ENCODE assay signal across 8 cellular contexts in the genomic region with DNA sequence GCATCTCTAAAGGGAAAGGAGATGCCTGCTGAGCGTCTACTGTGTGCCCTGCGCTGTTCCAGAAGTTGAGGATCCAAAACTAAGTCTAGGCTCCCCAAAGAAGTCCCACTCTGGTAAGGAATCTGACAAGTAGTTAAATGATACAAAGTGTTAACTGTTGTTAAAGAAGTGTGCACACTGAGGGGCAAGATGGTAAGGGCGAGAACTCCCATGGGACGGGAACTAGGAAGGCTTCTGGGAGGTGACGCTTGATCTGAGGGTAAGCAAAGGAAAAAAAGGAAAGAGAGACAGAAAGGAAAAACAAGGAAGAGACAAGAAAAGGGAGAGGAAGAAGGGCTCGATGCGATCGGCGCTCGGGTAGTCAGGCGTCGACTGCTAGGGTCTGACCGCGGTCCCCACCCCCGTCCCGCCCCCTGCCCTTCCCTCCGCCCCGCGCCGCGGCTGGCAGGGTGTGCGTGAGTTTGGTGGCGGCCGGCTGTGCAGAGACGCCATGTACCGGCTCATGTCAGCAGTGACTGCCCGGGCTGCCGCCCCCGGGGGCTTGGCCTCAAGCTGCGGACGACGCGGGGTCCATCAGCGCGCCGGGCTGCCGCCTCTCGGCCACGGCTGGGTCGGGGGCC. TPM values are rescaled to one million over a fixed set of nuclear protein-coding genes. Genes with fewer than 3 reads are reported as not detected.
DNase-seq lines count a peak whose midpoint lies in the region; FAIRE-seq and TF ChIP-seq lines count a peak whose summit lies in the region.

A gene with protein sequence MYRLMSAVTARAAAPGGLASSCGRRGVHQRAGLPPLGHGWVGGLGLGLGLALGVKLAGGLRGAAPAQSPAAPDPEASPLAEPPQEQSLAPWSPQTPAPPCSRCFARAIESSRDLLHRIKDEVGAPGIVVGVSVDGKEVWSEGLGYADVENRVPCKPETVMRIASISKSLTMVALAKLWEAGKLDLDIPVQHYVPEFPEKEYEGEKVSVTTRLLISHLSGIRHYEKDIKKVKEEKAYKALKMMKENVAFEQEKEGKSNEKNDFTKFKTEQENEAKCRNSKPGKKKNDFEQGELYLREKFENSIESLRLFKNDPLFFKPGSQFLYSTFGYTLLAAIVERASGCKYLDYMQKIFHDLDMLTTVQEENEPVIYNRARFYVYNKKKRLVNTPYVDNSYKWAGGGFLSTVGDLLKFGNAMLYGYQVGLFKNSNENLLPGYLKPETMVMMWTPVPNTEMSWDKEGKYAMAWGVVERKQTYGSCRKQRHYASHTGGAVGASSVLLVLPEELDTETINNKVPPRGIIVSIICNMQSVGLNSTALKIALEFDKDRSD (plus strand): TSS at position 480 of the 620 bp plus-strand sequence. CDS start 11 bp downstream, at position 491.

- H3K9me3 ChIP-seq in Loucy (ENCODE audit: insufficient read depth, low read depth, low read length) (peaks cover 8% of the 10 kb centered on the region; the same call in 1 of the 2 replicates), SK-N-MC (ENCODE audit: low read depth, low read length) (peaks cover 2% of the 10 kb centered on the region; the same call in 1 of the 2 replicates), neuron (ENCODE audit: low read length) (no peaks in the 10 kb centered on the region), subcutaneous abdominal adipose tissue (ENCODE audit: control insufficient read depth in 5 of 5, low read length in 5 of 5) (peaks cover 0 to 4% (median 0%) of the 10 kb centered on the region in 5 donors)

- H2AFZ ChIP-seq in Loucy (ENCODE audit: low read length): peak within 1 kb of the TSS; percentile 99
- H2AFZ ChIP-seq in neuron (ENCODE audit: low read depth, low read length): peak within 1 kb of the TSS; percentile 56

- H3K9ac ChIP-seq in Loucy (ENCODE audit: low read depth, low read length, poor library complexity, severe bottlenecking) (peak within 1 kb of the TSS; percentile 73), SK-N-MC (ENCODE audit: insufficient read length) (peak within 1 kb of the TSS; percentile 74), subcutaneous abdominal adipose tissue (ENCODE audit: low read length in 5 of 5) (peak within 1 kb of the TSS; percentile 50 to 96 (median 93))

- CTCF ChIA-PET in activated naive CD4-positive, alpha-beta T cell treated with anti-CD3 and anti-CD28 coated beads for 36 hours (lab: Charles Lee): no interaction called here

- H3K9me2 ChIP-seq in Loucy (replicated peaks; ENCODE audit: low read depth, low read length): no peaks in the 10 kb centered on the region

- intact Hi-C loops in activated naive CD4-positive, alpha-beta T cell treated with anti-CD3 and anti-CD28 coated beads for 36 hours (cut with micrococcal nuclease): loop anchor here (1.0 kb wide), 3 partner anchors 36 to 73 kb away; a partner anchor contains a TSS

- H3K27ac Mint-ChIP-seq in activated naive CD4-positive, alpha-beta T cell treated with anti-CD3 and anti-CD28 coated beads for 36 hours: peak within 1 kb of the TSS; percentile 61

- DNase-seq in ELR (ENCODE audit: low read depth) (peak; percentile 92), H4 (ENCODE audit: low spot score) (peak; percentile 88), SK-N-MC (ENCODE audit: low read depth, low spot score) (no peak), frontal cortex (ENCODE audit: low spot score in 2 of 2) (peak; percentile 80 to 83)
- peak; percentile 86 for DNase-seq in activated naive CD4-positive, alpha-beta T cell treated with anti-CD3 and anti-CD28 coated beads for 36 hours

- H3K4me2 ChIP-seq in Loucy (ENCODE audit: low read depth, low read length, poor library complexity, severe bottlenecking): peak within 1 kb of the TSS; percentile 89

- H3K36me3 Mint-ChIP-seq in activated naive CD4-positive, alpha-beta T cell treated with anti-CD3 and anti-CD28 coated beads for 36 hours (ENCODE audit: low read depth): peaks cover 9% of the 10 kb centered on the region

- H4K20me1 ChIP-seq in Loucy (ENCODE audit: insufficient read depth, low read length, poor library complexity, severe bottlenecking): no peaks in the 10 kb centered on the region

- H3K4me1 ChIP-seq in Loucy (ENCODE audit: insufficient read depth, low read length, poor library complexity, severe bottlenecking) (peaks cover 12% of the 10 kb centered on the region), neuron (ENCODE audit: insufficient read depth, low read length) (peaks cover 13% of the 10 kb centered on the region), subcutaneous abdominal adipose tissue (ENCODE audit: control insufficient read depth in 5 of 5, insufficient read depth in 5 of 5, low read length in 5 of 5) (peaks cover 0 to 12% (median 6%) of the 10 kb centered on the region in 5 donors)

- peaks cover 13% of the 10 kb centered on the region for H3K9me3 Mint-ChIP-seq in activated naive CD4-positive, alpha-beta T cell treated with anti-CD3 and anti-CD28 coated beads for 36 hours

- H3F3A ChIP-seq in Loucy (ENCODE audit: low read depth): no peaks in the 10 kb centered on the region

- peak within 1 kb of the TSS; percentile 23; the same call in 1 of the 2 replicates for H3K27ac ChIP-seq in SK-N-MC
- peak within 1 kb of the TSS; percentile 92 for H3K27ac ChIP-seq in subcutaneous abdominal adipose tissue (ENCODE audit: low read depth, low read length)

- FAIRE-seq in frontal cortex (lab: Jason Lieb, UNC): no peak

- peak within 1 kb of the TSS; percentile 71 for H3K4me3 Mint-ChIP-seq in activated naive CD4-positive, alpha-beta T cell treated with anti-CD3 and anti-CD28 coated beads for 36 hours

- no peaks in the 10 kb centered on the region for H3K27me3 ChIP-seq in Loucy (ENCODE audit: insufficient read depth, low read length, poor library complexity, severe bottlenecking)
- no peaks in the 10 kb centered on the region for H3K27me3 ChIP-seq in neuron (ENCODE audit: insufficient read depth, low read length)
- H3K27me3 ChIP-seq in subcutaneous abdominal adipose tissue (ENCODE audit: control insufficient read depth in 5 of 5, insufficient read depth in 4 of 5, low read length in 5 of 5): no peaks in the 10 kb centered on the region

- no peaks in the 10 kb centered on the region for H3K36me3 ChIP-seq in Loucy (ENCODE audit: insufficient read depth, low read length)
- no peaks in the 10 kb centered on the region for H3K36me3 ChIP-seq in SK-N-MC (ENCODE audit: insufficient read depth, low read length)
- no peaks in the 10 kb centered on the region for H3K36me3 ChIP-seq in neuron (ENCODE audit: insufficient read depth, low read length)
- H3K36me3 ChIP-seq in subcutaneous abdominal adipose tissue (ENCODE audit: control insufficient read depth in 5 of 5, insufficient read depth in 5 of 5, low read length in 5 of 5): peaks cover 0 to 6% (median 0%) of the 10 kb centered on the region in 5 donors

- peaks cover 14% of the 10 kb centered on the region for H3K4me1 Mint-ChIP-seq in activated naive CD4-positive, alpha-beta T cell treated with anti-CD3 and anti-CD28 coated beads for 36 hours (ENCODE audit: low read depth)

- TF ChIP-seq CTCF in Loucy (conservative IDR thresholded peaks at IDR 0.05; ENCODE audit: low read length): no peak

- no peaks in the 10 kb centered on the region for H3K27me3 Mint-ChIP-seq in activated naive CD4-positive, alpha-beta T cell treated with anti-CD3 and anti-CD28 coated beads for 36 hours (ENCODE audit: low read depth)

- H3K4me3 ChIP-seq in Loucy (ENCODE audit: low read length, poor library complexity, severe bottlenecking): peak within 1 kb of the TSS; percentile 82
- H3K4me3 ChIP-seq in SK-N-MC: peak within 1 kb of the TSS; percentile 92
- H3K4me3 ChIP-seq in neuron (ENCODE audit: low read length): peak within 1 kb of the TSS; percentile 58
- H3K4me3 ChIP-seq in subcutaneous abdominal adipose tissue (ENCODE audit: low read depth in 1 of 5, low read length in 5 of 5): peak within 1 kb of the TSS; percentile 70 to 94 (median 81)

- peaks cover 10% of the 10 kb centered on the region for H3K79me2 ChIP-seq in Loucy (ENCODE audit: insufficient read depth, low read length)

RNA-seq across cellular contexts. Expression of the gene that starts here (rescaled TPM):
- 25.0 and 34.3 TPM in 2 replicates for total RNA-seq in H4 (2014; rRNA removed; shearing (Covaris generic))
- 10 to 100 TPM; 18.3 to 18.7 TPM for total RNA-seq in activated naive CD4-positive, alpha-beta T cell treated with anti-CD3 and anti-CD28 coated beads for 36 hours
- total RNA-seq in frontal cortex: 15.9 TPM
